ENCODE assay signal across 8 cellular contexts in genomic region chr3:67381667-67382272, GRCh38.
DNase-seq lines count a peak whose midpoint lies in the region; ATAC-seq and TF ChIP-seq lines count a peak whose summit lies in the region.

No MANE protein-coding gene starts in this region.

- no peak overlapping the region for H3K27ac Mint-ChIP-seq in type B pancreatic cell

- H3K27me3 ChIP-seq in SK-N-SH (ENCODE audit: insufficient read depth): no peaks in the 10 kb centered on the region

- no peak overlapping the region for H3K9ac ChIP-seq in SK-N-SH

- CTCF ChIA-PET in SK-N-SH (lab: Yijun Ruan, JAX): interaction anchor here (0.7 to 12.0 kb wide), 19 partner anchors 18 to 1580 kb away, joined by 3 to 159 read pairs (median 4); no protein-coding TSS in a partner anchor

- no peak overlapping the region for H2AFZ ChIP-seq in SK-N-SH (ENCODE audit: low read depth)

- peak; percentile 63 for TF ChIP-seq CTCF in GM12873 (IDR thresholded peaks at IDR 0.05; ENCODE audit: insufficient read depth, low read depth, low read length, missing control alignments)
- peak; percentile 83 for TF ChIP-seq CTCF in SK-N-SH (IDR thresholded peaks at IDR 0.05)
- peak; percentile 93 for TF ChIP-seq CTCF in type B pancreatic cell (conservative IDR thresholded peaks at IDR 0.05)

- no peaks in the 10 kb centered on the region for H3K36me3 ChIP-seq in SK-N-SH (replicated peaks in 1 of 2; ENCODE audit: control insufficient read depth in 1 of 2, insufficient read depth in 2 of 2, low read length in 1 of 2)

- H3K4me1 Mint-ChIP-seq in type B pancreatic cell (ENCODE audit: unreplicated experiment): peaks cover 17% of the 10 kb centered on the region

- H3K27ac ChIP-seq in SK-N-SH (ENCODE audit: low read depth in 2 of 2, low read length in 1 of 2): no peak overlapping the region

- 53% methylated on average over 4 of the region's 4 CpGs for WGBS in SK-N-SH (ENCODE audit: low lambda C conversion rate)

- peak; percentile 83 for TF ChIP-seq RAD21 in SK-N-SH (IDR thresholded peaks at IDR 0.05; ENCODE audit: low read length)

- H3K4me1 ChIP-seq in SK-N-SH (ENCODE audit: control insufficient read depth in 1 of 2, insufficient read depth in 2 of 2, low read depth in 1 of 2, low read length in 1 of 2): no peaks in the 10 kb centered on the region

- peak; percentile 23 for DNase-seq in AG20443 (ENCODE audit: low spot score)
- peak; percentile 23 for DNase-seq in SK-N-SH
- DNase-seq in glomerular visceral epithelial cell (ENCODE audit: extremely low spot score): peak; percentile 25
- DNase-seq in type B pancreatic cell (ENCODE audit: extremely low spot score, unreplicated experiment): no peak
- DNase-seq in UCSD-AML1 (lab: John Stamatoyannopoulos, UW; ENCODE audit: unreplicated experiment): no peak

- H4K20me1 ChIP-seq in SK-N-SH (ENCODE audit: insufficient read depth): no peaks in the 10 kb centered on the region

- peaks cover 5% of the 10 kb centered on the region for H3K9me3 Mint-ChIP-seq in type B pancreatic cell

- H3F3A ChIP-seq in SK-N-SH (replicated peaks; ENCODE audit: insufficient read depth): no peaks in the 10 kb centered on the region

- ATAC-seq in HG02885 (IDR thresholded peaks at IDR 0.05; ENCODE audit: poor library complexity, unreplicated experiment) (no peak), GM19035 (IDR thresholded peaks at IDR 0.05; ENCODE audit: unreplicated experiment) (no peak)

- no peaks in the 10 kb centered on the region for H3K27me3 Mint-ChIP-seq in type B pancreatic cell

- H3K9me3 ChIP-seq in SK-N-SH: no peaks in the 10 kb centered on the region

- no peaks in the 10 kb centered on the region for H3K79me2 ChIP-seq in SK-N-SH (ENCODE audit: insufficient read depth)

- peaks cover 5% of the 10 kb centered on the region for H3K36me3 Mint-ChIP-seq in type B pancreatic cell

- TF ChIP-seq EP300 in SK-N-SH (IDR thresholded peaks at IDR 0.05; ENCODE audit: borderline replicate concordance in 1 of 2, low read depth in 1 of 2, low read length in 1 of 2): no peak

- no peaks in the 10 kb centered on the region for H3K9me2 ChIP-seq in SK-N-SH

- H3K4me2 ChIP-seq in SK-N-SH: no peak overlapping the region

- POLR2A ChIA-PET in SK-N-SH (lab: Yijun Ruan, JAX): no interaction called here

- H3K4me3 Mint-ChIP-seq in type B pancreatic cell: no peak overlapping the region

- H3K4me3 ChIP-seq in SK-N-SH (ENCODE audit: low read depth in 2 of 2, low read length in 1 of 2): no peak overlapping the region

TF ChIP-seq in SK-N-SH, 30 proteins besides CTCF, POLR2A, EP300 and RAD21:
- no peak for TF ChIP-seq FOXJ3 (CRISPR knock-in tag; IDR thresholded peaks at IDR 0.05)
- peak; percentile 58 for TF ChIP-seq SMC3 (IDR thresholded peaks at IDR 0.05; ENCODE audit: low read depth, low read length)
- TF ChIP-seq EZH2phosphoT487 (IDR thresholded peaks at IDR 0.05; ENCODE audit: borderline replicate concordance, low read depth): no peak

Comparison
In these comparisons a context has a peak if more than half of its experiments do, and no peak if none do; other contexts are left out.
1. DNase-seq: peak in AG20443 (single experiment), SK-N-SH (single experiment) and glomerular visceral epithelial cell (single experiment); none in type B pancreatic cell (single experiment) and UCSD-AML1 (single experiment).
2. Peak in every context shown above with its lines, with median percentiles within 50 percentile points of each other: CTCF ChIP-seq.